7 cellular contexts compared by ENCODE assay signal in genomic region chr17:28712705-28713415, GRCh38. TPM values are rescaled to one million over a fixed set of nuclear protein-coding genes. Genes with fewer than 3 reads are reported as not detected.
DNase-seq lines count a peak whose midpoint lies in the region.
"Had no signal": no experiment of that assay in that cellular context is flagged by ENCODE, and none has a peak within 500 bp of the region (broad histone marks: within the 10 kb centered on the region; RNA-seq: fewer than 3 reads in every experiment).

No MANE protein-coding gene starts in this region.

- H3K9me3 Mint-ChIP-seq in T-helper 1 cell treated with Interleukin-12 subunit alpha and Interleukin-12 subunit beta and Interleukin-4 antibody, amounts not matched to agents 30 μg/mL and 1 μg/mL, for 36 hours = no peaks in the 10 kb centered on the region

- H3K27me3 ChIP-seq in adipocyte (replicated peaks; ENCODE audit: control insufficient read depth, insufficient read depth, low read length) = no peaks in the 10 kb centered on the region
- no peaks in the 10 kb centered on the region for H3K27me3 ChIP-seq in neuronal stem cell (ENCODE audit: control insufficient read depth in 3 of 3, insufficient read depth in 3 of 3, low read depth in 1 of 3, low read length in 3 of 3)

- H3K18ac ChIP-seq in neuronal stem cell (ENCODE audit: low read length) = peak overlapping the region; percentile 98

- H3K27me3 Mint-ChIP-seq in T-helper 1 cell treated with Interleukin-12 subunit alpha and Interleukin-12 subunit beta and Interleukin-4 antibody, amounts not matched to agents 30 μg/mL and 1 μg/mL, for 36 hours (ENCODE audit: low read depth) = peaks cover 23% of the 10 kb centered on the region

- H3K27ac ChIP-seq in neuronal stem cell (replicated peaks; ENCODE audit: low read length) = peak overlapping the region; percentile 35

- WGBS in neuronal stem cell (ENCODE audit: extremely low coverage in 2 of 2, insufficient read length in 2 of 2, insufficient replicate concordance in 1 of 2), 2 donors = no CpG with 5 or more reads among the region's 7 CpGs

- peaks cover 9% of the 10 kb centered on the region for H3K4me1 ChIP-seq in adipocyte (ENCODE audit: control insufficient read depth, insufficient read depth, low read length)
- peaks cover 11 to 21% of the 10 kb centered on the region in 2 donors for H3K4me1 ChIP-seq in neuronal stem cell (ENCODE audit: control insufficient read depth in 2 of 2, insufficient read depth in 1 of 2, low read depth in 1 of 2, low read length in 2 of 2)

- DNase-seq in T-helper 1 cell = no peak
- DNase-seq in adipocyte (ENCODE audit: low read depth) = no peak
- no peak for DNase-seq in neuronal stem cell (ENCODE audit: low spot score)
- DNase-seq in globus pallidus (ENCODE audit: low spot score) = no peak
- no peak for DNase-seq in NCI-H748 treated with DMSO at 0.1 percent for 48 hours (lab: John Stamatoyannopoulos, UW)
- DNase-seq: cerebellar nuclear complex had no signal

- H3K9me3 ChIP-seq in adipocyte (ENCODE audit: control insufficient read depth, low read length) (no peaks in the 10 kb centered on the region), neuronal stem cell (replicated peaks in 1 of 2; ENCODE audit: control insufficient read depth in 2 of 2, insufficient read depth in 1 of 2, low read depth in 1 of 2, low read length in 2 of 2) (no peaks in the 10 kb centered on the region)

- peak overlapping the region; percentile 14 for H2BK12ac ChIP-seq in neuronal stem cell (ENCODE audit: low read length)

- H3K9ac ChIP-seq in adipocyte (ENCODE audit: low read length) (peak overlapping the region; percentile 62), neuronal stem cell (ENCODE audit: low read depth, low read length, poor library complexity) (peak overlapping the region; percentile 53)

- H3K4me3 Mint-ChIP-seq in T-helper 1 cell treated with Interleukin-12 subunit alpha and Interleukin-12 subunit beta and Interleukin-4 antibody, amounts not matched to agents 30 μg/mL and 1 μg/mL, for 36 hours = peak overlapping the region; percentile 88

- H4K91ac ChIP-seq in neuronal stem cell (ENCODE audit: low read depth, low read length, poor library complexity) = no peak overlapping the region

- H2AFZ ChIP-seq in neuronal stem cell (ENCODE audit: low read length) = no peak overlapping the region

- H3K4me3 ChIP-seq in adipocyte (ENCODE audit: low read length) (no peak overlapping the region), neuronal stem cell (ENCODE audit: low read length in 2 of 2) (peak overlapping the region in 1 of 2 donors; percentile 1)

- peak overlapping the region; percentile 0 for H2BK15ac ChIP-seq in neuronal stem cell (ENCODE audit: low read length)

- H3K4me2 ChIP-seq in neuronal stem cell (ENCODE audit: insufficient read depth, low read length, poor library complexity, severe bottlenecking) = peak overlapping the region; percentile 81

- H3K79me1 ChIP-seq in neuronal stem cell (ENCODE audit: low read depth, low read length) = peaks cover 6% of the 10 kb centered on the region

- peak overlapping the region; percentile 90 for H3K23ac ChIP-seq in neuronal stem cell (ENCODE audit: low read depth, low read length, poor library complexity)

- H4K8ac ChIP-seq in neuronal stem cell (ENCODE audit: low read depth, low read length) = no peak overlapping the region

- H3K4me1 Mint-ChIP-seq in T-helper 1 cell treated with Interleukin-12 subunit alpha and Interleukin-12 subunit beta and Interleukin-4 antibody, amounts not matched to agents 30 μg/mL and 1 μg/mL, for 36 hours (ENCODE audit: low read depth) = peaks cover 16% of the 10 kb centered on the region

- H3K14ac ChIP-seq in neuronal stem cell (ENCODE audit: low read length) = peak overlapping the region; percentile 72

- H2BK120ac ChIP-seq in neuronal stem cell (ENCODE audit: low read depth, low read length) = no peak overlapping the region

- H3K36me3 ChIP-seq in adipocyte (ENCODE audit: control insufficient read depth, insufficient read depth, low read length, severe bottlenecking) (peaks cover 19% of the 10 kb centered on the region), neuronal stem cell (replicated peaks in 1 of 2; ENCODE audit: control insufficient read depth in 2 of 2, insufficient read depth in 2 of 2, low read length in 2 of 2) (peaks cover 18 to 49% of the 10 kb centered on the region in 2 donors)

- no peak overlapping the region for H3K4ac ChIP-seq in neuronal stem cell (ENCODE audit: low read length)

- H3K27ac Mint-ChIP-seq in T-helper 1 cell treated with Interleukin-12 subunit alpha and Interleukin-12 subunit beta and Interleukin-4 antibody, amounts not matched to agents 30 μg/mL and 1 μg/mL, for 36 hours = peak overlapping the region; percentile 96

- H3K36me3 Mint-ChIP-seq in T-helper 1 cell treated with Interleukin-12 subunit alpha and Interleukin-12 subunit beta and Interleukin-4 antibody, amounts not matched to agents 30 μg/mL and 1 μg/mL, for 36 hours (ENCODE audit: low read depth) = peaks cover 2% of the 10 kb centered on the region

- H2BK5ac ChIP-seq in neuronal stem cell (ENCODE audit: low read length) = peak overlapping the region; percentile 93

- H2AK5ac ChIP-seq in neuronal stem cell (ENCODE audit: low read depth, low read length) = peak overlapping the region; percentile 3

RNA-seq across cellular contexts. Expression of gene PROCA1, which starts 1.2 kb away (rescaled TPM):
- 24.4 TPM for polyA plus RNA-seq in neuronal stem cell (2013, experiment 1 of 2)
- polyA plus RNA-seq in neuronal stem cell (2013, experiment 2 of 2) = 25.2 TPM

RNA-seq across cellular contexts. Expression of gene RAB34, which starts 4.8 kb away (rescaled TPM):
- 76.6 TPM for polyA plus RNA-seq in neuronal stem cell (2013, experiment 1 of 2)
- 73.6 TPM for polyA plus RNA-seq in neuronal stem cell (2013, experiment 2 of 2)

RNA-seq across cellular contexts. Expression of gene RPL23A, which starts 6.9 kb away (rescaled TPM):
- 3,397 TPM for polyA plus RNA-seq in neuronal stem cell (2013, experiment 1 of 2)
- polyA plus RNA-seq in neuronal stem cell (2013, experiment 2 of 2) = 3,279 TPM

RNA-seq across cellular contexts. Expression of gene TLCD1, which starts 13.2 kb away (rescaled TPM):
- 9.1 TPM for polyA plus RNA-seq in neuronal stem cell (2013, experiment 1 of 2)
- polyA plus RNA-seq in neuronal stem cell (2013, experiment 2 of 2) = 8.3 TPM

RNA-seq across cellular contexts. Expression of gene NEK8, which starts 15.7 kb away (rescaled TPM):
- 4.5 TPM for polyA plus RNA-seq in neuronal stem cell (2013, experiment 1 of 2)
- polyA plus RNA-seq in neuronal stem cell (2013, experiment 2 of 2) = 4.3 TPM
